ENCODE assay signal across 1 cellular context in genomic region chr2:72892506-72893173, GRCh38.
TF ChIP-seq lines count a peak whose summit lies in the region.

No MANE protein-coding gene starts in this region.

TF ChIP-seq in HepG2, 621 proteins besides CTCF, POLR2A, EP300 and RAD21 (continued from another document):
- TF ChIP-seq, protein P1, sequence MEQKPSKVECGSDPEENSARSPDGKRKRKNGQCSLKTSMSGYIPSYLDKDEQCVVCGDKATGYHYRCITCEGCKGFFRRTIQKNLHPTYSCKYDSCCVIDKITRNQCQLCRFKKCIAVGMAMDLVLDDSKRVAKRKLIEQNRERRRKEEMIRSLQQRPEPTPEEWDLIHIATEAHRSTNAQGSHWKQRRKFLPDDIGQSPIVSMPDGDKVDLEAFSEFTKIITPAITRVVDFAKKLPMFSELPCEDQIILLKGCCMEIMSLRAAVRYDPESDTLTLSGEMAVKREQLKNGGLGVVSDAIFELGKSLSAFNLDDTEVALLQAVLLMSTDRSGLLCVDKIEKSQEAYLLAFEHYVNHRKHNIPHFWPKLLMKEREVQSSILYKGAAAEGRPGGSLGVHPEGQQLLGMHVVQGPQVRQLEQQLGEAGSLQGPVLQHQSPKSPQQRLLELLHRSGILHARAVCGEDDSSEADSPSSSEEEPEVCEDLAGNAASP (CRISPR knock-in tag; IDR thresholded peaks at IDR 0.05; ENCODE audit: borderline replicate concordance) = no peak
- TF ChIP-seq ZNF724P (CRISPR knock-in tag; IDR thresholded peaks at IDR 0.05; ENCODE audit: borderline replicate concordance) (no peak), SAFB2 (CRISPR knock-in tag; IDR thresholded peaks at IDR 0.05; ENCODE audit: borderline replicate concordance, low read depth) (no peak), KDM5B (CRISPR knock-in tag; IDR thresholded peaks at IDR 0.05; ENCODE audit: borderline replicate concordance) (0 out of 2 replicates have a peak, but pooled peaks have one; percentile 51), HOXA9 (CRISPR knock-in tag; IDR thresholded peaks at IDR 0.05; ENCODE audit: borderline replicate concordance) (no peak), ISX (CRISPR knock-in tag; conservative IDR thresholded peaks at IDR 0.05) (no peak), ZNF772 (CRISPR knock-in tag; IDR thresholded peaks at IDR 0.05) (peak; percentile 14; the same call in 1 of the 2 replicates), SATB2 (CRISPR knock-in tag; IDR thresholded peaks at IDR 0.05) (no peak), ZFP37 (CRISPR knock-in tag; IDR thresholded peaks at IDR 0.05; ENCODE audit: borderline replicate concordance) (no peak), RXRA (CRISPR knock-in tag; IDR thresholded peaks at IDR 0.05) (0 out of 2 replicates have a peak, but pooled peaks have one; percentile 16), GABPB1 (CRISPR knock-in tag; IDR thresholded peaks at IDR 0.05) (peak; percentile 35; the same call in 1 of the 2 replicates), ZNF562 (CRISPR knock-in tag; IDR thresholded peaks at IDR 0.05; ENCODE audit: borderline replicate concordance) (no peak), SRF (IDR thresholded peaks at IDR 0.05; ENCODE audit: low read depth, low read length) (0 out of 2 replicates have a peak, but pooled peaks have one; percentile 38), PAF1 (CRISPR knock-in tag; IDR thresholded peaks at IDR 0.05) (peak; percentile 33; the same call in 1 of the 2 replicates), HNRNPL (IDR thresholded peaks at IDR 0.05; ENCODE audit: low read depth, low read length) (peak; percentile 99), SIX1 (CRISPR knock-in tag; IDR thresholded peaks at IDR 0.05; ENCODE audit: borderline replicate concordance) (no peak), SMC3 (IDR thresholded peaks at IDR 0.05; ENCODE audit: low read length) (peak; percentile 70), FOXJ3 (CRISPR knock-in tag; IDR thresholded peaks at IDR 0.05; ENCODE audit: borderline replicate concordance) (no peak)
- TF ChIP-seq, protein P2, sequence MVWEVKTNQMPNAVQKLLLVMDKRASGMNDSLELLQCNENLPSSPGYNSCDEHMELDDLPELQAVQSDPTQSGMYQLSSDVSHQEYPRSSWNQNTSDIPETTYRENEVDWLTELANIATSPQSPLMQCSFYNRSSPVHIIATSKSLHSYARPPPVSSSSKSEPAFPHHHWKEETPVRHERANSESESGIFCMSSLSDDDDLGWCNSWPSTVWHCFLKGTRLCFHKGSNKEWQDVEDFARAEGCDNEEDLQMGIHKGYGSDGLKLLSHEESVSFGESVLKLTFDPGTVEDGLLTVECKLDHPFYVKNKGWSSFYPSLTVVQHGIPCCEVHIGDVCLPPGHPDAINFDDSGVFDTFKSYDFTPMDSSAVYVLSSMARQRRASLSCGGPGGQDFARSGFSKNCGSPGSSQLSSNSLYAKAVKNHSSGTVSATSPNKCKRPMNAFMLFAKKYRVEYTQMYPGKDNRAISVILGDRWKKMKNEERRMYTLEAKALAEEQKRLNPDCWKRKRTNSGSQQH (CRISPR knock-in tag; IDR thresholded peaks at IDR 0.05; ENCODE audit: low read depth) = no peak
- TF ChIP-seq, protein P3, sequence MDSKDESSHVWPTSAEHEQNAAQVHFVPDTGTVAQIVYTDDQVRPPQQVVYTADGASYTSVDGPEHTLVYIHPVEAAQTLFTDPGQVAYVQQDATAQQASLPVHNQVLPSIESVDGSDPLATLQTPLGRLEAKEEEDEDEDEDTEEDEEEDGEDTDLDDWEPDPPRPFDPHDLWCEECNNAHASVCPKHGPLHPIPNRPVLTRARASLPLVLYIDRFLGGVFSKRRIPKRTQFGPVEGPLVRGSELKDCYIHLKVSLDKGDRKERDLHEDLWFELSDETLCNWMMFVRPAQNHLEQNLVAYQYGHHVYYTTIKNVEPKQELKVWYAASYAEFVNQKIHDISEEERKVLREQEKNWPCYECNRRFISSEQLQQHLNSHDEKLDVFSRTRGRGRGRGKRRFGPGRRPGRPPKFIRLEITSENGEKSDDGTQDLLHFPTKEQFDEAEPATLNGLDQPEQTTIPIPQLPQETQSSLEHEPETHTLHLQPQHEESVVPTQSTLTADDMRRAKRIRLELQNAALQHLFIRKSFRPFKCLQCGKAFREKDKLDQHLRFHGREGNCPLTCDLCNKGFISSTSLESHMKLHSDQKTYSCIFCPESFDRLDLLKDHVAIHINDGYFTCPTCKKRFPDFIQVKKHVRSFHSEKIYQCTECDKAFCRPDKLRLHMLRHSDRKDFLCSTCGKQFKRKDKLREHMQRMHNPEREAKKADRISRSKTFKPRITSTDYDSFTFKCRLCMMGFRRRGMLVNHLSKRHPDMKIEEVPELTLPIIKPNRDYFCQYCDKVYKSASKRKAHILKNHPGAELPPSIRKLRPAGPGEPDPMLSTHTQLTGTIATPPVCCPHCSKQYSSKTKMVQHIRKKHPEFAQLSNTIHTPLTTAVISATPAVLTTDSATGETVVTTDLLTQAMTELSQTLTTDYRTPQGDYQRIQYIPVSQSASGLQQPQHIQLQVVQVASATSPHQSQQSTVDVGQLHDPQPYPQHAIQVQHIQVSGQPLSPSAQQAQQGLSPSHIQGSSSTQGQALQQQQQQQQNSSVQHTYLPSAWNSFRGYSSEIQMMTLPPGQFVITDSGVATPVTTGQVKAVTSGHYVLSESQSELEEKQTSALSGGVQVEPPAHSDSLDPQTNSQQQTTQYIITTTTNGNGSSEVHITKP (CRISPR knock-in tag; IDR thresholded peaks at IDR 0.05; ENCODE audit: low read depth) = no peak
- TF ChIP-seq, protein P4, sequence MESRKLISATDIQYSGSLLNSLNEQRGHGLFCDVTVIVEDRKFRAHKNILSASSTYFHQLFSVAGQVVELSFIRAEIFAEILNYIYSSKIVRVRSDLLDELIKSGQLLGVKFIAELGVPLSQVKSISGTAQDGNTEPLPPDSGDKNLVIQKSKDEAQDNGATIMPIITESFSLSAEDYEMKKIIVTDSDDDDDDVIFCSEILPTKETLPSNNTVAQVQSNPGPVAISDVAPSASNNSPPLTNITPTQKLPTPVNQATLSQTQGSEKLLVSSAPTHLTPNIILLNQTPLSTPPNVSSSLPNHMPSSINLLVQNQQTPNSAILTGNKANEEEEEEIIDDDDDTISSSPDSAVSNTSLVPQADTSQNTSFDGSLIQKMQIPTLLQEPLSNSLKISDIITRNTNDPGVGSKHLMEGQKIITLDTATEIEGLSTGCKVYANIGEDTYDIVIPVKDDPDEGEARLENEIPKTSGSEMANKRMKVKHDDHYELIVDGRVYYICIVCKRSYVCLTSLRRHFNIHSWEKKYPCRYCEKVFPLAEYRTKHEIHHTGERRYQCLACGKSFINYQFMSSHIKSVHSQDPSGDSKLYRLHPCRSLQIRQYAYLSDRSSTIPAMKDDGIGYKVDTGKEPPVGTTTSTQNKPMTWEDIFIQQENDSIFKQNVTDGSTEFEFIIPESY (CRISPR knock-in tag; IDR thresholded peaks at IDR 0.05) = peak; percentile 98
